Comparison of ENCODE assay signal across 1 cellular context in genomic region chr16:1966460-1966859, GRCh38.
TF ChIP-seq lines count a peak whose summit lies in the region.

Gene RNF151, plus strand, starts transcription at chr16:1966856. Its CDS starts 26 bp downstream, at chr16:1966882.

TF ChIP-seq in HepG2, 621 proteins besides CTCF, POLR2A, EP300 and RAD21 (continued from another document):
- no peak for TF ChIP-seq ZBED4 (CRISPR knock-in tag; IDR thresholded peaks at IDR 0.05; ENCODE audit: borderline replicate concordance)
- TF ChIP-seq NR2F2 (IDR thresholded peaks at IDR 0.05; ENCODE audit: borderline replicate concordance, low read depth), result no peak
- no peak for TF ChIP-seq SMAD9 (CRISPR knock-in tag; IDR thresholded peaks at IDR 0.05)
- no peak for TF ChIP-seq REPIN1 (CRISPR knock-in tag; IDR thresholded peaks at IDR 0.05; ENCODE audit: borderline replicate concordance, low read depth)
- no peak for TF ChIP-seq BCL3 (CRISPR knock-in tag; IDR thresholded peaks at IDR 0.05)
- no peak for TF ChIP-seq ZNF687 (CRISPR knock-in tag; IDR thresholded peaks at IDR 0.05)
- no peak for TF ChIP-seq SNAI1 (CRISPR knock-in tag; IDR thresholded peaks at IDR 0.05; ENCODE audit: borderline replicate concordance)
- TF ChIP-seq ZSCAN31 (CRISPR knock-in tag; IDR thresholded peaks at IDR 0.05; ENCODE audit: low read depth), result no peak
- TF ChIP-seq KLF6 (CRISPR knock-in tag; IDR thresholded peaks at IDR 0.05), result no peak
- TF ChIP-seq MLLT10 (CRISPR knock-in tag; IDR thresholded peaks at IDR 0.05), result no peak
- TF ChIP-seq ZNF138 (CRISPR knock-in tag; IDR thresholded peaks at IDR 0.05; ENCODE audit: low read depth), result no peak
- TF ChIP-seq HNRNPH1 (optimal IDR thresholded peaks at IDR 0.05; ENCODE audit: low read depth, low read length), result no peak
- TF ChIP-seq SIN3B (IDR thresholded peaks at IDR 0.05; ENCODE audit: low read length), result no peak
- no peak for TF ChIP-seq TAF1 (CRISPR knock-in tag; IDR thresholded peaks at IDR 0.05)
- TF ChIP-seq ZNF3 (CRISPR knock-in tag; IDR thresholded peaks at IDR 0.05), result no peak
